8 cellular contexts compared by ENCODE assay signal in genomic region chr13:79485014-79485441, GRCh38. TPM values are rescaled to one million over a fixed set of nuclear protein-coding genes. Genes with fewer than 3 reads are reported as not detected.
A peak's percentile ranks its signal among the peaks of the same experiment; 100 is the strongest.
DNase-seq lines count a peak whose midpoint lies in the region; ATAC-seq and TF ChIP-seq lines count a peak whose summit lies in the region.

No MANE protein-coding gene starts in this region.

- peaks cover 0 to 5% (median 0%) of the 10 kb centered on the region in 5 donors for H3K27me3 Mint-ChIP-seq in naive thymus-derived CD4-positive, alpha-beta T cell

- WGBS in heart left ventricle, 4 donors, result 35 to 45% (median 41%) methylated on average over 2 of the region's 2 CpGs
- WGBS in transverse colon (ENCODE audit: low coverage in 1 of 2), 2 donors, result 47 to 50% methylated on average over 1 to 2 of the region's 2 CpGs
- 17 to 49% methylated on average over 2 of the region's 2 CpGs for WGBS in sigmoid colon, 2 donors

- peak overlapping the region in 8 of 12 donors; percentile 6 to 66 (median 27) for H3K27ac ChIP-seq in heart left ventricle
- peak overlapping the region; percentile 69 to 89 (median 88) for H3K27ac ChIP-seq in transverse colon
- H3K27ac ChIP-seq in naive thymus-derived CD4-positive, alpha-beta T cell (ENCODE audit: low read depth, low read length), result no peak overlapping the region
- no peak overlapping the region for H3K27ac ChIP-seq in sigmoid colon

- H3K4me1 ChIP-seq in heart left ventricle (peaks cover 0 to 40% (median 19%) of the 10 kb centered on the region in 12 donors), transverse colon (peaks cover 15 to 54% (median 32%) of the 10 kb centered on the region in 4 donors), sigmoid colon (peaks cover 0 to 22% (median 16%) of the 10 kb centered on the region in 4 donors)
- H3K4me1 ChIP-seq in naive thymus-derived CD4-positive, alpha-beta T cell (ENCODE audit: control insufficient read depth in 2 of 2, insufficient read depth in 2 of 2, low read length in 2 of 2), result peaks cover 6 to 12% of the 10 kb centered on the region in 2 donors

- H3K4me1 Mint-ChIP-seq in naive thymus-derived CD4-positive, alpha-beta T cell, result peaks cover 31 to 78% (median 63%) of the 10 kb centered on the region in 7 donors

- TF ChIP-seq POLR2A in heart left ventricle (IDR thresholded peaks at IDR 0.05), result no peak
- TF ChIP-seq POLR2A in transverse colon (IDR thresholded peaks at IDR 0.05), result peak; percentile 48
- no peak for TF ChIP-seq POLR2A in sigmoid colon (IDR thresholded peaks at IDR 0.05)

- TF ChIP-seq EP300 in transverse colon (IDR thresholded peaks at IDR 0.05; ENCODE audit: low read depth) (no peak), sigmoid colon (IDR thresholded peaks at IDR 0.05) (no peak)

- POLR2A ChIA-PET in naive thymus-derived CD4-positive, alpha-beta T cell (lab: Charles Lee), result no interaction called here

- H3K36me3 ChIP-seq in heart left ventricle (no peaks in the 10 kb centered on the region), transverse colon (no peaks in the 10 kb centered on the region), sigmoid colon (no peaks in the 10 kb centered on the region)
- H3K36me3 ChIP-seq in naive thymus-derived CD4-positive, alpha-beta T cell (ENCODE audit: control insufficient read depth in 2 of 3, insufficient read depth in 3 of 3, low read length in 3 of 3), result no peaks in the 10 kb centered on the region

- H3K9me3 Mint-ChIP-seq in naive thymus-derived CD4-positive, alpha-beta T cell, result peaks cover 0 to 6% (median 0%) of the 10 kb centered on the region in 11 donors

- intact Hi-C loops in heart left ventricle (cut with DNase I), result loop anchor here in 4 of 10 donors (5.0 to 10.0 kb wide), 3 partner anchors 50 to 60 kb away; no protein-coding TSS in a partner anchor
- intact Hi-C loops in Right ventricle myocardium inferior (cut with DNase I), result no loop called here
- intact Hi-C loops in transverse colon (cut with DNase I; ENCODE audit: low total_unique reads), result no loop called here
- intact Hi-C loops in naive thymus-derived CD4-positive, alpha-beta T cell (cut with micrococcal nuclease), result loop anchor here in 1 of 2 donors (1.0 to 10.0 kb wide), 2 partner anchors 37 to 290 kb away; no protein-coding TSS in a partner anchor
- intact Hi-C loops in sigmoid colon (cut with DNase I), result no loop called here

- no peak for TF ChIP-seq CTCF in heart left ventricle (IDR thresholded peaks at IDR 0.05)
- no peak for TF ChIP-seq CTCF in transverse colon (IDR thresholded peaks at IDR 0.05)
- TF ChIP-seq CTCF in sigmoid colon (IDR thresholded peaks at IDR 0.05), result no peak

- no peaks in the 10 kb centered on the region for H3K9me3 ChIP-seq in heart left ventricle
- no peaks in the 10 kb centered on the region for H3K9me3 ChIP-seq in transverse colon
- H3K9me3 ChIP-seq in naive thymus-derived CD4-positive, alpha-beta T cell (ENCODE audit: control insufficient read depth in 2 of 3, low read length in 3 of 3), result no peaks in the 10 kb centered on the region
- no peaks in the 10 kb centered on the region for H3K9me3 ChIP-seq in sigmoid colon

- H3K36me3 Mint-ChIP-seq in naive thymus-derived CD4-positive, alpha-beta T cell, result peaks cover 0 to 37% (median 8%) of the 10 kb centered on the region in 5 donors

- H3K4me3 ChIP-seq in heart left ventricle (no peak overlapping the region), transverse colon (peak overlapping the region in 1 of 4 donors; percentile 5), sigmoid colon (no peak overlapping the region)
- no peak overlapping the region for H3K4me3 ChIP-seq in naive thymus-derived CD4-positive, alpha-beta T cell (ENCODE audit: low read length)

- H3K27me3 ChIP-seq in heart left ventricle, result no peaks in the 10 kb centered on the region
- H3K27me3 ChIP-seq in transverse colon, result no peaks in the 10 kb centered on the region
- no peaks in the 10 kb centered on the region for H3K27me3 ChIP-seq in naive thymus-derived CD4-positive, alpha-beta T cell (ENCODE audit: control insufficient read depth in 2 of 2, insufficient read depth in 2 of 2, low read length in 2 of 2)
- no peaks in the 10 kb centered on the region for H3K27me3 ChIP-seq in sigmoid colon

- peak overlapping the region in 2 of 10 donors; percentile 4 to 73 for H3K4me3 Mint-ChIP-seq in naive thymus-derived CD4-positive, alpha-beta T cell

- DNase-seq in heart left ventricle (peak in 1 of 5 donors; percentile 28), Right ventricle myocardium inferior (ENCODE audit: missing footprints) (no peak), iris pigment epithelial cell (ENCODE audit: low read depth) (peak; percentile 93), transverse colon (peak; percentile 56), sigmoid colon (no peak)
- peak; percentile 13 to 16 for DNase-seq in activated CD4-positive, alpha-beta T cell treated with anti-CD3 and anti-CD28 coated beads, Interleukin-2, amount 50 U/mL, for 4 hours
- DNase-seq in naive thymus-derived CD4-positive, alpha-beta T cell, result no peak

- CTCF ChIA-PET in naive thymus-derived CD4-positive, alpha-beta T cell (lab: Charles Lee), result no interaction called here

- peak overlapping the region in 1 of 9 donors; percentile 65 for H3K27ac Mint-ChIP-seq in naive thymus-derived CD4-positive, alpha-beta T cell

- in situ Hi-C loops in transverse colon (cut with MboI; ENCODE audit: low pct_ligation_motif_present in 1 of 4, low pct_unique_long_range_greater_than_20kb in 1 of 4, low sequenced_read_pairs in 3 of 4), result no loop called here

- ATAC-seq in heart left ventricle (peak; percentile 34 to 60 (median 44)), Right ventricle myocardium inferior (no peak), HG02763 (IDR thresholded peaks at IDR 0.05; ENCODE audit: unreplicated experiment) (no peak)
- no peak for ATAC-seq in naive thymus-derived CD4-positive, alpha-beta T cell

RNA-seq across cellular contexts. Expression of gene NDFIP2, which starts 4.1 kb away (rescaled TPM):
- total RNA-seq in heart left ventricle (10 to 100 TPM; 21.8 to 42.6 (median 32.4) TPM), Right ventricle myocardium inferior (36.4 TPM), transverse colon (100 to 1,000 TPM in 1 of 4 donors, 10 to 100 TPM in 3; 56.9 to 116 (median 83.6) TPM), sigmoid colon (10 to 100 TPM in 2 of 4 donors, 1 to 10 TPM in 2; 9.2 to 13.7 (median 10.8) TPM)
- polyA plus RNA-seq in heart left ventricle (10 to 100 TPM; 14.2 to 31.0 TPM), sigmoid colon (10 to 100 TPM; 33.6 to 52.2 (median 35.5) TPM)
- 100 to 1,000 TPM in 1 of 5 experiments, 1 to 10 TPM in 4; 2.6 to 123 (median 4.9) TPM for total RNA-seq in naive thymus-derived CD4-positive, alpha-beta T cell
- 1 to 10 TPM; 7.2 to 7.4 TPM for polyA plus RNA-seq in naive thymus-derived CD4-positive, alpha-beta T cell

Comparison
In these comparisons a context has a peak if more than half of its experiments do, and no peak if none do; other contexts are left out.
1. ATAC-seq: peak in heart left ventricle (4 of 4); none in Right ventricle myocardium inferior (single experiment), naive thymus-derived CD4-positive, alpha-beta T cell (single experiment) and HG02763 (single experiment).
2. DNase-seq: peak in activated CD4-positive, alpha-beta T cell treated with anti-CD3 and anti-CD28 coated beads, Interleukin-2, amount 50 U/mL, for 4 hours (2 of 2), iris pigment epithelial cell (single experiment) and transverse colon (single experiment); none in Right ventricle myocardium inferior (single experiment), naive thymus-derived CD4-positive, alpha-beta T cell (0 of 9) and sigmoid colon (single experiment).
3. H3K27ac ChIP-seq: peak in heart left ventricle (8 of 12) and transverse colon (4 of 4); none in naive thymus-derived CD4-positive, alpha-beta T cell (single experiment) and sigmoid colon (0 of 4).